1 cellular context compared by ENCODE assay signal in the genomic region with DNA sequence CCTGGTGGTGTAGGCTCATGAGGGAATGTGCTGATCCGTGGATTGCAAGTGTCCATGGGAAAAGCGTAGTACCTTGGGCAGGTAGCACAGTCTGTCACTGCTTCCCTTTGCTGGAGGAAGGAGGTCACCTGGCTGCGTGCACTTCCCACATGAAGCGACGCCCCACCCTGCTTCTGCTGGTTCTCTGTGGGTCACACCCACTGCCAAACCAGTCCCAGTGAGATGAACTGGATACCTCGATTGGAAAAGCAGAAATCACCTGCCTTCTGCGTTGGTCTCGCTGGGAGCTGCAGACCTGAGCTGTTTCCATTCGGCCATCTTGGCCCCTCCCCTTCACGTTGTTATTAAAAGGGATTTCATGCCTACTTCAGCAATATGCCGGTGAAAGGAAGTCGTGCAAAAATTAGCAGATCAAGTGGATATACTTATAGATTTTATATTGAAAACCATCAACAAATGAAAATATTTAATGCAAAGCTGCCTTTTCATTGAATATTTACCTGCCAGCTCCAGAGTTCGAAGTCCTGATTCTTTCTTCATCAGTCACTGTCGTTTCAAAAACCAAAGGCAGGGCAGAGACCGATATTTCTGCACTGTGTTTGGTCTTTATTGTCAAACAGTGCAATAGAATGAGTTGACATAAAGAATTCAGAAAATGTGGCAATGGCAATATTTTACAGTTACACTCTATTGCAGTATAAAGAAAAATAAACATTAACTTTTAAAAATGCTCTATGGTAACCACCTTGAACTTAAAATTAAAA.
A peak's percentile ranks its signal among the peaks of the same experiment; 100 is the strongest.
TF ChIP-seq lines count a peak whose summit lies in the region.

No MANE protein-coding gene starts in this region.

TF ChIP-seq in HepG2, 621 proteins besides CTCF, POLR2A, EP300 and RAD21 (continued from another document and continues in another):
- TF ChIP-seq, protein P1, sequence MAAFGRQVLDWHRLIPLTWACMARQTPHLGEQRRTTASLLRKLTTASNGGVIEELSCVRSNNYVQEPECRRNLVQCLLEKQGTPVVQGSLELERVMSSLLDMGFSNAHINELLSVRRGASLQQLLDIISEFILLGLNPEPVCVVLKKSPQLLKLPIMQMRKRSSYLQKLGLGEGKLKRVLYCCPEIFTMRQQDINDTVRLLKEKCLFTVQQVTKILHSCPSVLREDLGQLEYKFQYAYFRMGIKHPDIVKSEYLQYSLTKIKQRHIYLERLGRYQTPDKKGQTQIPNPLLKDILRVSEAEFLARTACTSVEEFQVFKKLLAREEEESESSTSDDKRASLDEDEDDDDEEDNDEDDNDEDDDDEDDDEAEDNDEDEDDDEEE (CRISPR knock-in tag; IDR thresholded peaks at IDR 0.05) = no peak
- TF ChIP-seq SOX13 (IDR thresholded peaks at IDR 0.05) (no peak), SOX13 (CRISPR knock-in tag; conservative IDR thresholded peaks at IDR 0.05 in 1 of 2, IDR thresholded peaks at IDR 0.05 in 1 of 2) (peak in 1 of 2 experiments; percentile 62; a peak in 2 of 4 replicates), CEBPB (IDR thresholded peaks at IDR 0.05; ENCODE audit: borderline replicate concordance, low read depth, low read length) (peak; percentile 81), MAF1 (CRISPR knock-in tag; IDR thresholded peaks at IDR 0.05; ENCODE audit: borderline replicate concordance) (no peak), ZNF614 (CRISPR knock-in tag; IDR thresholded peaks at IDR 0.05; ENCODE audit: borderline replicate concordance) (no peak), ZNF253 (CRISPR knock-in tag; IDR thresholded peaks at IDR 0.05; ENCODE audit: borderline replicate concordance) (no peak), ZNF33A (CRISPR knock-in tag; IDR thresholded peaks at IDR 0.05; ENCODE audit: borderline replicate concordance) (no peak), ZKSCAN5 (CRISPR knock-in tag; IDR thresholded peaks at IDR 0.05) (no peak), SOX6 (IDR thresholded peaks at IDR 0.05) (no peak), SOX6 (CRISPR knock-in tag; IDR thresholded peaks at IDR 0.05) (peak; percentile 70; the same call in 1 of the 2 replicates), SKI (IDR thresholded peaks at IDR 0.05; ENCODE audit: partially characterized antibody) (no peak), ZNF619 (CRISPR knock-in tag; IDR thresholded peaks at IDR 0.05) (no peak), NFIB (CRISPR knock-in tag; IDR thresholded peaks at IDR 0.05; ENCODE audit: borderline replicate concordance) (no peak)
- TF ChIP-seq, protein P2, sequence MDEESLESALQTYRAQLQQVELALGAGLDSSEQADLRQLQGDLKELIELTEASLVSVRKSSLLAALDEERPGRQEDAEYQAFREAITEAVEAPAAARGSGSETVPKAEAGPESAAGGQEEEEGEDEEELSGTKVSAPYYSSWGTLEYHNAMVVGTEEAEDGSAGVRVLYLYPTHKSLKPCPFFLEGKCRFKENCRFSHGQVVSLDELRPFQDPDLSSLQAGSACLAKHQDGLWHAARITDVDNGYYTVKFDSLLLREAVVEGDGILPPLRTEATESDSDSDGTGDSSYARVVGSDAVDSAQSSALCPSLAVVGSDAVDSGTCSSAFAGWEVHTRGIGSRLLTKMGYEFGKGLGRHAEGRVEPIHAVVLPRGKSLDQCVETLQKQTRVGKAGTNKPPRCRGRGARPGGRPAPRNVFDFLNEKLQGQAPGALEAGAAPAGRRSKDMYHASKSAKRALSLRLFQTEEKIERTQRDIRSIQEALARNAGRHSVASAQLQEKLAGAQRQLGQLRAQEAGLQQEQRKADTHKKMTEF (CRISPR knock-in tag; IDR thresholded peaks at IDR 0.05) = no peak
- TF ChIP-seq, protein P3, sequence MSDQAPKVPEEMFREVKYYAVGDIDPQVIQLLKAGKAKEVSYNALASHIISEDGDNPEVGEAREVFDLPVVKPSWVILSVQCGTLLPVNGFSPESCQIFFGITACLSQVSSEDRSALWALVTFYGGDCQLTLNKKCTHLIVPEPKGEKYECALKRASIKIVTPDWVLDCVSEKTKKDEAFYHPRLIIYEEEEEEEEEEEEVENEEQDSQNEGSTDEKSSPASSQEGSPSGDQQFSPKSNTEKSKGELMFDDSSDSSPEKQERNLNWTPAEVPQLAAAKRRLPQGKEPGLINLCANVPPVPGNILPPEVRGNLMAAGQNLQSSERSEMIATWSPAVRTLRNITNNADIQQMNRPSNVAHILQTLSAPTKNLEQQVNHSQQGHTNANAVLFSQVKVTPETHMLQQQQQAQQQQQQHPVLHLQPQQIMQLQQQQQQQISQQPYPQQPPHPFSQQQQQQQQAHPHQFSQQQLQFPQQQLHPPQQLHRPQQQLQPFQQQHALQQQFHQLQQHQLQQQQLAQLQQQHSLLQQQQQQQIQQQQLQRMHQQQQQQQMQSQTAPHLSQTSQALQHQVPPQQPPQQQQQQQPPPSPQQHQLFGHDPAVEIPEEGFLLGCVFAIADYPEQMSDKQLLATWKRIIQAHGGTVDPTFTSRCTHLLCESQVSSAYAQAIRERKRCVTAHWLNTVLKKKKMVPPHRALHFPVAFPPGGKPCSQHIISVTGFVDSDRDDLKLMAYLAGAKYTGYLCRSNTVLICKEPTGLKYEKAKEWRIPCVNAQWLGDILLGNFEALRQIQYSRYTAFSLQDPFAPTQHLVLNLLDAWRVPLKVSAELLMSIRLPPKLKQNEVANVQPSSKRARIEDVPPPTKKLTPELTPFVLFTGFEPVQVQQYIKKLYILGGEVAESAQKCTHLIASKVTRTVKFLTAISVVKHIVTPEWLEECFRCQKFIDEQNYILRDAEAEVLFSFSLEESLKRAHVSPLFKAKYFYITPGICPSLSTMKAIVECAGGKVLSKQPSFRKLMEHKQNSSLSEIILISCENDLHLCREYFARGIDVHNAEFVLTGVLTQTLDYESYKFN (CRISPR knock-in tag; conservative IDR thresholded peaks at IDR 0.05) = peak; percentile 70
- TF ChIP-seq, protein P4, sequence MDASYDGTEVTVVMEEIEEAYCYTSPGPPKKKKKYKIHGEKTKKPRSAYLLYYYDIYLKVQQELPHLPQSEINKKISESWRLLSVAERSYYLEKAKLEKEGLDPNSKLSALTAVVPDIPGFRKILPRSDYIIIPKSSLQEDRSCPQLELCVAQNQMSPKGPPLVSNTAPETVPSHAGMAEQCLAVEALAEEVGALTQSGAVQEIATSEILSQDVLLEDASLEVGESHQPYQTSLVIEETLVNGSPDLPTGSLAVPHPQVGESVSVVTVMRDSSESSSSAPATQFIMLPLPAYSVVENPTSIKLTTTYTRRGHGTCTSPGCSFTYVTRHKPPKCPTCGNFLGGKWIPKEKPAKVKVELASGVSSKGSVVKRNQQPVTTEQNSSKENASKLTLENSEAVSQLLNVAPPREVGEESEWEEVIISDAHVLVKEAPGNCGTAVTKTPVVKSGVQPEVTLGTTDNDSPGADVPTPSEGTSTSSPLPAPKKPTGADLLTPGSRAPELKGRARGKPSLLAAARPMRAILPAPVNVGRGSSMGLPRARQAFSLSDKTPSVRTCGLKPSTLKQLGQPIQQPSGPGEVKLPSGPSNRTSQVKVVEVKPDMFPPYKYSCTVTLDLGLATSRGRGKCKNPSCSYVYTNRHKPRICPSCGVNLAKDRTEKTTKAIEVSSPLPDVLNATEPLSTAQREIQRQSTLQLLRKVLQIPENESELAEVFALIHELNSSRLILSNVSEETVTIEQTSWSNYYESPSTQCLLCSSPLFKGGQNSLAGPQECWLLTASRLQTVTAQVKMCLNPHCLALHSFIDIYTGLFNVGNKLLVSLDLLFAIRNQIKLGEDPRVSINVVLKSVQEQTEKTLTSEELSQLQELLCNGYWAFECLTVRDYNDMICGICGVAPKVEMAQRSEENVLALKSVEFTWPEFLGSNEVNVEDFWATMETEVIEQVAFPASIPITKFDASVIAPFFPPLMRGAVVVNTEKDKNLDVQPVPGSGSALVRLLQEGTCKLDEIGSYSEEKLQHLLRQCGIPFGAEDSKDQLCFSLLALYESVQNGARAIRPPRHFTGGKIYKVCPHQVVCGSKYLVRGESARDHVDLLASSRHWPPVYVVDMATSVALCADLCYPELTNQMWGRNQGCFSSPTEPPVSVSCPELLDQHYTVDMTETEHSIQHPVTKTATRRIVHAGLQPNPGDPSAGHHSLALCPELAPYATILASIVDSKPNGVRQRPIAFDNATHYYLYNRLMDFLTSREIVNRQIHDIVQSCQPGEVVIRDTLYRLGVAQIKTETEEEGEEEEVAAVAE (CRISPR knock-in tag; IDR thresholded peaks at IDR 0.05; ENCODE audit: borderline replicate concordance) = no peak
- TF ChIP-seq, protein P5, sequence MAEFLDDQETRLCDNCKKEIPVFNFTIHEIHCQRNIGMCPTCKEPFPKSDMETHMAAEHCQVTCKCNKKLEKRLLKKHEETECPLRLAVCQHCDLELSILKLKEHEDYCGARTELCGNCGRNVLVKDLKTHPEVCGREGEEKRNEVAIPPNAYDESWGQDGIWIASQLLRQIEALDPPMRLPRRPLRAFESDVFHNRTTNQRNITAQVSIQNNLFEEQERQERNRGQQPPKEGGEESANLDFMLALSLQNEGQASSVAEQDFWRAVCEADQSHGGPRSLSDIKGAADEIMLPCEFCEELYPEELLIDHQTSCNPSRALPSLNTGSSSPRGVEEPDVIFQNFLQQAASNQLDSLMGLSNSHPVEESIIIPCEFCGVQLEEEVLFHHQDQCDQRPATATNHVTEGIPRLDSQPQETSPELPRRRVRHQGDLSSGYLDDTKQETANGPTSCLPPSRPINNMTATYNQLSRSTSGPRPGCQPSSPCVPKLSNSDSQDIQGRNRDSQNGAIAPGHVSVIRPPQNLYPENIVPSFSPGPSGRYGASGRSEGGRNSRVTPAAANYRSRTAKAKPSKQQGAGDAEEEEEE (CRISPR knock-in tag; IDR thresholded peaks at IDR 0.05; ENCODE audit: borderline replicate concordance) = no peak
- TF ChIP-seq, protein P6, sequence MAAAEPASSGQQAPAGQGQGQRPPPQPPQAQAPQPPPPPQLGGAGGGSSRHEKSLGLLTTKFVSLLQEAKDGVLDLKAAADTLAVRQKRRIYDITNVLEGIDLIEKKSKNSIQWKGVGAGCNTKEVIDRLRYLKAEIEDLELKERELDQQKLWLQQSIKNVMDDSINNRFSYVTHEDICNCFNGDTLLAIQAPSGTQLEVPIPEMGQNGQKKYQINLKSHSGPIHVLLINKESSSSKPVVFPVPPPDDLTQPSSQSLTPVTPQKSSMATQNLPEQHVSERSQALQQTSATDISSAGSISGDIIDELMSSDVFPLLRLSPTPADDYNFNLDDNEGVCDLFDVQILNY (CRISPR knock-in tag; conservative IDR thresholded peaks at IDR 0.05) = no peak
- TF ChIP-seq, protein P7, sequence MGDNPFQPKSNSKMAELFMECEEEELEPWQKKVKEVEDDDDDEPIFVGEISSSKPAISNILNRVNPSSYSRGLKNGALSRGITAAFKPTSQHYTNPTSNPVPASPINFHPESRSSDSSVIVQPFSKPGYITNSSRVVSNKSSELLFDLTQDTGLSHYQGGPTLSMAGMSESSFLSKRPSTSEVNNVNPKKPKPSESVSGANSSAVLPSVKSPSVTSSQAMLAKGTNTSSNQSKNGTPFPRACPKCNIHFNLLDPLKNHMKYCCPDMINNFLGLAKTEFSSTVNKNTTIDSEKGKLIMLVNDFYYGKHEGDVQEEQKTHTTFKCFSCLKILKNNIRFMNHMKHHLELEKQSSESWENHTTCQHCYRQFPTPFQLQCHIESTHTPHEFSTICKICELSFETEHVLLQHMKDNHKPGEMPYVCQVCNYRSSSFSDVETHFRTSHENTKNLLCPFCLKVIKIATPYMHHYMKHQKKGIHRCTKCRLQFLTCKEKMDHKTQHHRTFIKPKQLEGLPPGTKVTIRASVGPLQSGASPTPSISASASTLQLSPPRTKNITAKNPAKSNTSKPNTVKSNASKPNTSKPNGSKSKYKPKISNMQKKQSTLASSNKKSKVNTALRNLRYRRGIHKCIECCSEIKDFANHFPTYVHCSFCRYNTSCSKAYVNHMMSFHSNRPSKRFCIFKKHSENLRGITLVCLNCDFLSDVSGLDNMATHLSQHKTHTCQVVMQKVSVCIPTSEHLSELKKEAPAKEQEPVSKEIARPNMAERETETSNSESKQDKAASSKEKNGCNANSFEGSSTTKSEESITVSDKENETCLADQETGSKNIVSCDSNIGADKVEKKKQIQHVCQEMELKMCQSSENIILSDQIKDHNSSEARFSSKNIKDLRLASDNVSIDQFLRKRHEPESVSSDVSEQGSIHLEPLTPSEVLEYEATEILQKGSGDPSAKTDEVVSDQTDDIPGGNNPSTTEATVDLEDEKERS (CRISPR knock-in tag; IDR thresholded peaks at IDR 0.05) = no peak
- TF ChIP-seq, protein P8, sequence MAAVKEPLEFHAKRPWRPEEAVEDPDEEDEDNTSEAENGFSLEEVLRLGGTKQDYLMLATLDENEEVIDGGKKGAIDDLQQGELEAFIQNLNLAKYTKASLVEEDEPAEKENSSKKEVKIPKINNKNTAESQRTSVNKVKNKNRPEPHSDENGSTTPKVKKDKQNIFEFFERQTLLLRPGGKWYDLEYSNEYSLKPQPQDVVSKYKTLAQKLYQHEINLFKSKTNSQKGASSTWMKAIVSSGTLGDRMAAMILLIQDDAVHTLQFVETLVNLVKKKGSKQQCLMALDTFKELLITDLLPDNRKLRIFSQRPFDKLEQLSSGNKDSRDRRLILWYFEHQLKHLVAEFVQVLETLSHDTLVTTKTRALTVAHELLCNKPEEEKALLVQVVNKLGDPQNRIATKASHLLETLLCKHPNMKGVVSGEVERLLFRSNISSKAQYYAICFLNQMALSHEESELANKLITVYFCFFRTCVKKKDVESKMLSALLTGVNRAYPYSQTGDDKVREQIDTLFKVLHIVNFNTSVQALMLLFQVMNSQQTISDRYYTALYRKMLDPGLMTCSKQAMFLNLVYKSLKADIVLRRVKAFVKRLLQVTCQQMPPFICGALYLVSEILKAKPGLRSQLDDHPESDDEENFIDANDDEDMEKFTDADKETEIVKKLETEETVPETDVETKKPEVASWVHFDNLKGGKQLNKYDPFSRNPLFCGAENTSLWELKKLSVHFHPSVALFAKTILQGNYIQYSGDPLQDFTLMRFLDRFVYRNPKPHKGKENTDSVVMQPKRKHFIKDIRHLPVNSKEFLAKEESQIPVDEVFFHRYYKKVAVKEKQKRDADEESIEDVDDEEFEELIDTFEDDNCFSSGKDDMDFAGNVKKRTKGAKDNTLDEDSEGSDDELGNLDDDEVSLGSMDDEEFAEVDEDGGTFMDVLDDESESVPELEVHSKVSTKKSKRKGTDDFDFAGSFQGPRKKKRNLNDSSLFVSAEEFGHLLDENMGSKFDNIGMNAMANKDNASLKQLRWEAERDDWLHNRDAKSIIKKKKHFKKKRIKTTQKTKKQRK (IDR thresholded peaks at IDR 0.05; ENCODE audit: low read length) = no peak
